ENCODE assay signal across 1 cellular context in genomic region chr1:170126691-170127090, GRCh38.
A peak's percentile ranks its signal among the peaks of the same experiment; 100 is the strongest.
TF ChIP-seq lines count a peak whose summit lies in the region.

No MANE protein-coding gene starts in this region.

TF ChIP-seq in GM12878, 131 proteins besides CTCF, POLR2A, EP300 and RAD21 (continued from another document):
- TF ChIP-seq SKIL (IDR thresholded peaks at IDR 0.05; ENCODE audit: low read depth, poor library complexity, severe bottlenecking), result peak; percentile 55
- no peak for TF ChIP-seq CREM (IDR thresholded peaks at IDR 0.05; ENCODE audit: low read depth)
- no peak for TF ChIP-seq ZNF274 (IDR thresholded peaks at IDR 0.05; ENCODE audit: insufficient read depth, insufficient read length)
- no peak for TF ChIP-seq MEF2B (IDR thresholded peaks at IDR 0.05; ENCODE audit: partially characterized antibody, poor library complexity, severe bottlenecking)
- no peak for TF ChIP-seq PBX3 (IDR thresholded peaks at IDR 0.05; ENCODE audit: insufficient replicate concordance, low read depth, low read length)
- TF ChIP-seq RAD51 (IDR thresholded peaks at IDR 0.05), result no peak
- TF ChIP-seq PKNOX1 (IDR thresholded peaks at IDR 0.05), result no peak
- TF ChIP-seq, protein P1, sequence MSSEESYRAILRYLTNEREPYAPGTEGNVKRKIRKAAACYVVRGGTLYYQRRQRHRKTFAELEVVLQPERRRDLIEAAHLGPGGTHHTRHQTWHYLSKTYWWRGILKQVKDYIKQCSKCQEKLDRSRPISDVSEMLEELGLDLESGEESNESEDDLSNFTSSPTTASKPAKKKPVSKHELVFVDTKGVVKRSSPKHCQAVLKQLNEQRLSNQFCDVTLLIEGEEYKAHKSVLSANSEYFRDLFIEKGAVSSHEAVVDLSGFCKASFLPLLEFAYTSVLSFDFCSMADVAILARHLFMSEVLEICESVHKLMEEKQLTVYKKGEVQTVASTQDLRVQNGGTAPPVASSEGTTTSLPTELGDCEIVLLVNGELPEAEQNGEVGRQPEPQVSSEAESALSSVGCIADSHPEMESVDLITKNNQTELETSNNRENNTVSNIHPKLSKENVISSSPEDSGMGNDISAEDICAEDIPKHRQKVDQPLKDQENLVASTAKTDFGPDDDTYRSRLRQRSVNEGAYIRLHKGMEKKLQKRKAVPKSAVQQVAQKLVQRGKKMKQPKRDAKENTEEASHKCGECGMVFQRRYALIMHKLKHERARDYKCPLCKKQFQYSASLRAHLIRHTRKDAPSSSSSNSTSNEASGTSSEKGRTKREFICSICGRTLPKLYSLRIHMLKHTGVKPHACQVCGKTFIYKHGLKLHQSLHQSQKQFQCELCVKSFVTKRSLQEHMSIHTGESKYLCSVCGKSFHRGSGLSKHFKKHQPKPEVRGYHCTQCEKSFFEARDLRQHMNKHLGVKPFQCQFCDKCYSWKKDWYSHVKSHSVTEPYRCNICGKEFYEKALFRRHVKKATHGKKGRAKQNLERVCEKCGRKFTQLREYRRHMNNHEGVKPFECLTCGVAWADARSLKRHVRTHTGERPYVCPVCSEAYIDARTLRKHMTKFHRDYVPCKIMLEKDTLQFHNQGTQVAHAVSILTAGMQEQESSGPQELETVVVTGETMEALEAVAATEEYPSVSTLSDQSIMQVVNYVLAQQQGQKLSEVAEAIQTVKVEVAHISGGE (CRISPR knock-in tag; IDR thresholded peaks at IDR 0.05), result no peak
- no peak for TF ChIP-seq KAT2A (conservative IDR thresholded peaks at IDR 0.05; ENCODE audit: control insufficient read depth, low read depth, low read length)
- peak; percentile 48 to 70; a peak in 3 of 4 replicates for TF ChIP-seq IKZF2 (IDR thresholded peaks at IDR 0.05)
- no peak for TF ChIP-seq ZNF384 (IDR thresholded peaks at IDR 0.05; ENCODE audit: borderline replicate concordance, low read depth, low read length)
- no peak for TF ChIP-seq TARDBP (IDR thresholded peaks at IDR 0.05; ENCODE audit: borderline replicate concordance)
- TF ChIP-seq, protein P2, sequence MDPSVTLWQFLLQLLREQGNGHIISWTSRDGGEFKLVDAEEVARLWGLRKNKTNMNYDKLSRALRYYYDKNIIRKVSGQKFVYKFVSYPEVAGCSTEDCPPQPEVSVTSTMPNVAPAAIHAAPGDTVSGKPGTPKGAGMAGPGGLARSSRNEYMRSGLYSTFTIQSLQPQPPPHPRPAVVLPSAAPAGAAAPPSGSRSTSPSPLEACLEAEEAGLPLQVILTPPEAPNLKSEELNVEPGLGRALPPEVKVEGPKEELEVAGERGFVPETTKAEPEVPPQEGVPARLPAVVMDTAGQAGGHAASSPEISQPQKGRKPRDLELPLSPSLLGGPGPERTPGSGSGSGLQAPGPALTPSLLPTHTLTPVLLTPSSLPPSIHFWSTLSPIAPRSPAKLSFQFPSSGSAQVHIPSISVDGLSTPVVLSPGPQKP (IDR thresholded peaks at IDR 0.05; ENCODE audit: low read depth, low read length), result no peak
- no peak for TF ChIP-seq USF1 (IDR thresholded peaks at IDR 0.05; ENCODE audit: borderline replicate concordance, extremely low read length, insufficient read depth, low read depth, low read length)
- TF ChIP-seq SMARCA5 (IDR thresholded peaks at IDR 0.05), result no peak
- no peak; the same call in 1 of the 2 replicates for TF ChIP-seq ATF2 (IDR thresholded peaks at IDR 0.05; ENCODE audit: low read length)
- TF ChIP-seq YY1 (IDR thresholded peaks at IDR 0.05; ENCODE audit: low read depth, low read length), result no peak
- TF ChIP-seq STAT3 (IDR thresholded peaks at IDR 0.05; ENCODE audit: low read depth, low read length), result no peak
- no peak for TF ChIP-seq BCLAF1 (IDR thresholded peaks at IDR 0.05)
- no peak for TF ChIP-seq SMC3 (IDR thresholded peaks at IDR 0.05; ENCODE audit: borderline replicate concordance, low read length)
- TF ChIP-seq ETV6 (conservative IDR thresholded peaks at IDR 0.05 in 1 of 2, IDR thresholded peaks at IDR 0.05 in 1 of 2; ENCODE audit: borderline replicate concordance in 1 of 2, low read depth in 1 of 2), result no peak
- no peak for TF ChIP-seq BRCA1 (IDR thresholded peaks at IDR 0.05; ENCODE audit: low read depth, low read length)
- TF ChIP-seq ZBTB4 (CRISPR knock-in tag; IDR thresholded peaks at IDR 0.05), result no peak
- TF ChIP-seq CBX3 (IDR thresholded peaks at IDR 0.05; ENCODE audit: borderline replicate concordance, low read depth), result no peak
- no peak for TF ChIP-seq HDAC6 (IDR thresholded peaks at IDR 0.05; ENCODE audit: unreplicated experiment)
- TF ChIP-seq SP1 (IDR thresholded peaks at IDR 0.05; ENCODE audit: low read depth, low read length), result no peak
- TF ChIP-seq HCFC1 (IDR thresholded peaks at IDR 0.05; ENCODE audit: low read length), result no peak
- TF ChIP-seq TCF7 (IDR thresholded peaks at IDR 0.05; ENCODE audit: borderline replicate concordance), result no peak
- TF ChIP-seq GABPA (IDR thresholded peaks at IDR 0.05; ENCODE audit: low read depth), result no peak
TF ChIP-seq in GM12878: peak in this region for 20.
